ENCODE assay signal across 8 cellular contexts in genomic region chr2:102005989-102006885, GRCh38. TPM values are rescaled to one million over a fixed set of nuclear protein-coding genes. Genes with fewer than 3 reads are reported as not detected.
DNase-seq lines count a peak whose midpoint lies in the region; ATAC-seq and TF ChIP-seq lines count a peak whose summit lies in the region.

No MANE protein-coding gene starts in this region.

- ATAC-seq in activated CD4-positive, alpha-beta T cell treated with anti-CD3 and anti-CD28 coated beads for 36 hours, result peak; percentile 27
- ATAC-seq in HG03103 (IDR thresholded peaks at IDR 0.05; ENCODE audit: low read depth, unreplicated experiment) (peak; percentile 67), HG03469 (IDR thresholded peaks at IDR 0.05; ENCODE audit: unreplicated experiment) (no peak)

- H3K4me1 Mint-ChIP-seq in activated CD4-positive, alpha-beta T cell treated with anti-CD3 and anti-CD28 coated beads for 36 hours, result peaks cover 16% of the 10 kb centered on the region

- CTCF ChIA-PET in activated CD4-positive, alpha-beta T cell treated with anti-CD3 and anti-CD28 coated beads for 36 hours (lab: Charles Lee), result interaction anchor here (0.6 to 4.0 kb wide), 48 partner anchors 8 to 446 kb away, joined by 3 to 68 read pairs (median 4); partner anchors contain the start of gene IL1R1

- no peaks in the 10 kb centered on the region for H3K9me3 Mint-ChIP-seq in activated CD4-positive, alpha-beta T cell treated with anti-CD3 and anti-CD28 coated beads for 36 hours (ENCODE audit: low read depth)

- H3K4me3 Mint-ChIP-seq in activated CD4-positive, alpha-beta T cell treated with anti-CD3 and anti-CD28 coated beads for 36 hours, result peak overlapping the region; percentile 5

- POLR2A ChIA-PET in activated CD4-positive, alpha-beta T cell treated with anti-CD3 and anti-CD28 coated beads for 36 hours (lab: Charles Lee), result interaction anchor here (1.2 kb wide), 1 partner anchor 56 kb away, joined by 4 read pairs; no protein-coding TSS in a partner anchor

- no peaks in the 10 kb centered on the region for H3K27me3 Mint-ChIP-seq in activated CD4-positive, alpha-beta T cell treated with anti-CD3 and anti-CD28 coated beads for 36 hours

- peak; percentile 70 for TF ChIP-seq CTCF in epithelial cell of esophagus (IDR thresholded peaks at IDR 0.05; ENCODE audit: insufficient read depth, low read depth, low read length, missing control alignments)

- intact Hi-C loops in activated CD4-positive, alpha-beta T cell treated with anti-CD3 and anti-CD28 coated beads for 36 hours (cut with DNase I, micrococcal nuclease), result loop anchor here (1.0 to 2.0 kb wide), 5 partner anchors 19 to 437 kb away; no protein-coding TSS in a partner anchor

- in situ Hi-C loops in SK-MEL-5 (cut with HindIII; ENCODE audit: low pct_unique_long_range_greater_than_20kb, low sequenced_read_pairs), result no loop called here

- peaks cover 11% of the 10 kb centered on the region for H3K36me3 Mint-ChIP-seq in activated CD4-positive, alpha-beta T cell treated with anti-CD3 and anti-CD28 coated beads for 36 hours (ENCODE audit: low read depth)

- H3K4me3 ChIP-seq in epithelial cell of esophagus (ENCODE audit: low read length), result no peak overlapping the region

- peak; percentile 67 for DNase-seq in activated CD4-positive, alpha-beta T cell treated with anti-CD3 and anti-CD28 coated beads for 36 hours
- DNase-seq in activated CD4-positive, alpha-beta T cell treated with anti-CD3 and anti-CD28 coated beads, Interleukin-2, amount 50 U/mL, for 1 hour, result no peak
- DNase-seq in SK-MEL-5 (ENCODE audit: low read depth, low spot score), result peak; percentile 58
- DNase-seq in epithelial cell of esophagus (ENCODE audit: low read depth), result peak; percentile 55
- DNase-seq in myocyte (ENCODE audit: low read depth), result peak; percentile 70
- no peak for DNase-seq in middle frontal gyrus (ENCODE audit: extremely low spot score, low spot score)

- H3K27ac Mint-ChIP-seq in activated CD4-positive, alpha-beta T cell treated with anti-CD3 and anti-CD28 coated beads for 36 hours, result peak overlapping the region; percentile 77

RNA-seq across cellular contexts. Expression of gene IL1R2, which starts 14.5 kb away (rescaled TPM):
- 10 to 100 TPM; 21.4 to 25.4 TPM for total RNA-seq in activated CD4-positive, alpha-beta T cell treated with anti-CD3 and anti-CD28 coated beads for 36 hours
- 0.26 TPM in 1 of 2 replicates, not detected in the other for total RNA-seq in SK-MEL-5 (2014; rRNA removed; shearing (Covaris generic))
- polyA plus RNA-seq in SK-MEL-5 (2015; cell fraction: cytosol; rRNA removed), result not detected in 2 replicates
- 0.28 TPM in 1 of 2 replicates, not detected in the other for polyA plus RNA-seq in SK-MEL-5 (2015; cell fraction: nucleus; rRNA removed)
- not detected in 2 replicates for total RNA-seq in myocyte
- polyA plus RNA-seq in myocyte (2012), result not detected

Comparison
In these comparisons a context has a peak if more than half of its experiments do, and no peak if none do; other contexts are left out.
1. DNase-seq: peak in activated CD4-positive, alpha-beta T cell treated with anti-CD3 and anti-CD28 coated beads for 36 hours (single experiment), SK-MEL-5 (single experiment), epithelial cell of esophagus (single experiment) and myocyte (single experiment); none in activated CD4-positive, alpha-beta T cell treated with anti-CD3 and anti-CD28 coated beads, Interleukin-2, amount 50 U/mL, for 1 hour (single experiment) and middle frontal gyrus (single experiment).
2. RNA of gene IL1R2, which starts 14.5 kb away (total RNA-seq): 21.4 to 25.4 TPM in activated CD4-positive, alpha-beta T cell treated with anti-CD3 and anti-CD28 coated beads for 36 hours; 0.26 TPM in SK-MEL-5 and not detected in myocyte; every median in the first group is over 10 times any median in the second.